In genomic region chr1:98854137-98854536, GRCh38 we compare ENCODE assay signal across 12 cellular contexts.
"Had no signal": no experiment of that assay in that cellular context is flagged by ENCODE, and none has a peak within 500 bp of the region (broad histone marks: within the 10 kb centered on the region; RNA-seq: fewer than 3 reads in every experiment).

No MANE protein-coding gene starts in this region.

- H3K27ac ChIP-seq: esophagus squamous epithelium, parathyroid adenoma, tibial artery had no signal

- H2AFZ ChIP-seq: parathyroid adenoma had no signal

- H3K27ac Mint-ChIP-seq: T-helper 2 cell treated with Interferon-gamma antibody and Interleukin-4, amounts not matched to agents 5 μg/mL and 100 μg/mL, for 36 hours had no signal

- H3K4me3 Mint-ChIP-seq: T-helper 2 cell treated with Interferon-gamma antibody and Interleukin-4, amounts not matched to agents 5 μg/mL and 100 μg/mL, for 36 hours had no signal

- DNase-seq: activated CD4-positive, alpha-beta T cell treated with anti-CD3 and anti-CD28 coated beads for 1 hour; activated T-cell treated with anti-CD3 and anti-CD28 coated beads, Interleukin-2, amount 50 U/mL, for 48 hours; anterior cingulate cortex; esophagus squamous epithelium; foreskin fibroblast; mammary epithelial cell; retina; stimulated activated CD4-positive, alpha-beta T cell treated with anti-CD3 and anti-CD28 coated beads, Interleukin-15, amount 100 ng/mL, for 24 hours; stimulated activated CD4-positive, alpha-beta T cell treated with anti-CD3 and anti-CD28 coated beads, Interleukin-4, amount 100 ng/mL, for 24 hours; tibial artery had no signal

- H3K36me3 ChIP-seq: esophagus squamous epithelium, tibial artery had no signal

- H3K4me3 ChIP-seq: esophagus squamous epithelium, tibial artery had no signal

- H3K27me3 ChIP-seq: esophagus squamous epithelium, tibial artery had no signal

- H3K79me2 ChIP-seq: parathyroid adenoma had no signal

- H3K4me1 ChIP-seq: esophagus squamous epithelium, parathyroid adenoma, tibial artery had no signal
